In genomic region chr2:156405586-156405985, GRCh38 we compare ENCODE assay signal across 11 cellular contexts. TPM values are rescaled to one million over a fixed set of nuclear protein-coding genes. Genes with fewer than 3 reads are reported as not detected.
DNase-seq lines count a peak whose midpoint lies in the region; ATAC-seq, FAIRE-seq and TF ChIP-seq lines count a peak whose summit lies in the region.
"Had no signal": no experiment of that assay in that cellular context is flagged by ENCODE, and none has a peak within 500 bp of the region (broad histone marks: within the 10 kb centered on the region; RNA-seq: fewer than 3 reads in every experiment).

No MANE protein-coding gene starts in this region.

- DNase-seq in A549 (ENCODE audit: low read depth in 1 of 2, low spot score in 1 of 2) (peak in 1 of 2 experiments; percentile 50), K562 (ENCODE audit: extremely low read depth in 1 of 4, low spot score in 3 of 4) (peak in 2 of 4 experiments; percentile 22 to 30), iPS-NIHi7 (ENCODE audit: extremely low spot score) (peak; percentile 11), NCI-H1092 (lab: John Stamatoyannopoulos, UW) (no peak)
- no peak for DNase-seq in activated T-cell treated with anti-CD3 and anti-CD28 coated beads, Interleukin-2, amount 50 U/mL, for 1 hour
- DNase-seq in activated naive CD8-positive, alpha-beta T cell treated with anti-CD3 and anti-CD28 coated beads, Interleukin-2, amount 50 U/mL, for 24 hours: no peak
- DNase-seq: activated naive CD4-positive, alpha-beta T cell treated with anti-CD3 and anti-CD28 coated beads, Interleukin-2, amount 50 U/mL, for 16 hours; NCI-H1092 treated with DMSO at 0.1 percent for 48 hours had no signal

- ATAC-seq in A549 (peak; percentile 8 to 71; a peak in 5 of 6 replicates), K562 (peak; percentile 41), HG02852 (IDR thresholded peaks at IDR 0.05; ENCODE audit: unreplicated experiment) (no peak)
- ATAC-seq in activated naive CD8-positive, alpha-beta T cell treated with anti-CD3 and anti-CD28 coated beads, Interleukin-2, amount 50 U/mL, for 24 hours: no peak
- ATAC-seq: stimulated activated memory B cell treated with anti-CD40 and anti-IgM and Interleukin-4, amounts not matched to agents 10 μg/mL and 1 μg/mL and 100 μg/mL, for 72 hours had no signal

- FAIRE-seq in A549 (lab: Jason Lieb, UNC) (no peak), K562 (lab: Jason Lieb, UNC) (no peak)

- H3K4me1 ChIP-seq in A549: peaks cover 22% of the 10 kb centered on the region; the same call in 2 of the 3 replicates
- H3K4me1 ChIP-seq in K562 (replicated peaks in 1 of 2; ENCODE audit: control insufficient read depth in 2 of 2, insufficient read depth in 2 of 2, low read length in 2 of 2): peaks cover 0 to 12% of the 10 kb centered on the region in 2 experiments; a peak in 2 of 5 replicates

- no peak overlapping the region for H3K27ac Mint-ChIP-seq in activated naive CD8-positive, alpha-beta T cell treated with anti-CD3 and anti-CD28 coated beads, Interleukin-2, amount 50 U/mL, for 24 hours
- H3K27ac Mint-ChIP-seq: stimulated activated memory B cell treated with anti-CD40 and anti-IgM and Interleukin-4, amounts not matched to agents 10 μg/mL and 1 μg/mL and 100 μg/mL, for 72 hours had no signal

- POLR2A ChIA-PET in A549 (lab: Yijun Ruan, JAX): interaction anchor here (0.9 to 1.3 kb wide), 3 partner anchors 30 to 71 kb away, joined by 3 to 5 read pairs (median 3); no protein-coding TSS in a partner anchor
- POLR2A ChIA-PET in K562 (lab: Yijun Ruan, JAX): interaction anchor here (0.6 to 1.3 kb wide), 7 partner anchors 12 to 141 kb away, joined by 3 to 5 read pairs (median 3); partner anchors contain the start of gene GPD2

- WGBS in A549 (ENCODE audit: missing lambda C conversion rate): 25% methylated on average over 3 of the region's 3 CpGs
- 3% methylated on average over 3 of the region's 3 CpGs for WGBS in K562 (ENCODE audit: insufficient coverage, low coverage, missing lambda C conversion rate)

- in situ Hi-C loops in K562 (cut with MboI): no loop called here

- H3K36me3 Mint-ChIP-seq in activated naive CD8-positive, alpha-beta T cell treated with anti-CD3 and anti-CD28 coated beads, Interleukin-2, amount 50 U/mL, for 24 hours (ENCODE audit: low read depth): peaks cover 5% of the 10 kb centered on the region
- H3K36me3 Mint-ChIP-seq: stimulated activated memory B cell treated with anti-CD40 and anti-IgM and Interleukin-4, amounts not matched to agents 10 μg/mL and 1 μg/mL and 100 μg/mL, for 72 hours had no signal

- H4K20me1 ChIP-seq in K562 (replicated peaks; ENCODE audit: control insufficient read depth, insufficient read depth, low read length): 0 out of 2 replicates have a peak, but pooled peaks cover 3% of the 10 kb centered on the region

- H3K4me1 Mint-ChIP-seq in activated naive CD8-positive, alpha-beta T cell treated with anti-CD3 and anti-CD28 coated beads, Interleukin-2, amount 50 U/mL, for 24 hours: peaks cover 10% of the 10 kb centered on the region

- no peak for TF ChIP-seq CTCF in A549 (IDR thresholded peaks at IDR 0.05)
- no peak for TF ChIP-seq CTCF in K562 (IDR thresholded peaks at IDR 0.05 in 2 of 3, conservative IDR thresholded peaks at IDR 0.05 in 1 of 3; ENCODE audit: insufficient read depth in 2 of 3, low read depth in 1 of 3, low read length in 3 of 3)

- TF ChIP-seq POLR2A in A549 (IDR thresholded peaks at IDR 0.05; ENCODE audit: low read length): no peak
- no peak for TF ChIP-seq POLR2A in K562 (conservative IDR thresholded peaks at IDR 0.05)

- H3K36me3 ChIP-seq in K562 (ENCODE audit: control insufficient read depth, insufficient read depth, low read length): no peaks in the 10 kb centered on the region

- H3K27ac ChIP-seq in A549 (peak overlapping the region in 1 of 2 experiments; percentile 29; a peak in 1 of 6 replicates), K562 (ENCODE audit: extremely low read depth, low read depth, low read length) (no peak overlapping the region)

- H3K4me3 ChIP-seq in A549: no peak overlapping the region
- no peak overlapping the region for H3K4me3 ChIP-seq in K562

- BruUV-seq in K562 (replicated peaks; lab: Mats Ljungman, UMichigan): no TSS peak

- CTCF ChIA-PET in A549 (lab: Yijun Ruan, JAX) (interaction anchor here (0.6 to 1.3 kb wide), 3 partner anchors 13 to 72 kb away, joined by 3 to 5 read pairs (median 3); no protein-coding TSS in a partner anchor), K562 (lab: Yijun Ruan, JAX; ENCODE audit: low intra/inter-chr PET ratio) (no interaction called here)

- no peak overlapping the region for H3K9ac ChIP-seq in K562 (ENCODE audit: insufficient read depth in 1 of 2, low read depth in 2 of 2, low read length in 2 of 2)

- no peak for TF ChIP-seq RAD21 in A549 (conservative IDR thresholded peaks at IDR 0.05 in 1 of 2, IDR thresholded peaks at IDR 0.05 in 1 of 2)
- no peak for TF ChIP-seq RAD21 in Ishikawa (IDR thresholded peaks at IDR 0.05; ENCODE audit: low read depth)
- TF ChIP-seq RAD21 in K562 (CRISPR knock-in tag; conservative IDR thresholded peaks at IDR 0.05 in 1 of 2, IDR thresholded peaks at IDR 0.05 in 1 of 2): no peak

- H3K4me3 Mint-ChIP-seq in activated naive CD8-positive, alpha-beta T cell treated with anti-CD3 and anti-CD28 coated beads, Interleukin-2, amount 50 U/mL, for 24 hours: no peak overlapping the region
- H3K4me3 Mint-ChIP-seq: stimulated activated memory B cell treated with anti-CD40 and anti-IgM and Interleukin-4, amounts not matched to agents 10 μg/mL and 1 μg/mL and 100 μg/mL, for 72 hours had no signal

- no peak overlapping the region for H2AFZ ChIP-seq in K562 (ENCODE audit: low read depth, low read length)

- peaks cover 11% of the 10 kb centered on the region for H3K27me3 Mint-ChIP-seq in activated naive CD8-positive, alpha-beta T cell treated with anti-CD3 and anti-CD28 coated beads, Interleukin-2, amount 50 U/mL, for 24 hours
- H3K27me3 Mint-ChIP-seq: stimulated activated memory B cell treated with anti-CD40 and anti-IgM and Interleukin-4, amounts not matched to agents 10 μg/mL and 1 μg/mL and 100 μg/mL, for 72 hours had no signal

- H3K79me2 ChIP-seq in K562 (ENCODE audit: control insufficient read depth, insufficient read depth, low read length): no peaks in the 10 kb centered on the region

- H3K27me3 ChIP-seq in K562 (ENCODE audit: control insufficient read depth in 2 of 2, insufficient read depth in 2 of 2, low read length in 2 of 2): no peaks in the 10 kb centered on the region

- H3K9me3 ChIP-seq in A549 (no peaks in the 10 kb centered on the region), K562 (replicated peaks; ENCODE audit: control insufficient read depth, insufficient read depth, low read depth, low read length) (no peaks in the 10 kb centered on the region)

- H3K4me2 ChIP-seq in A549: peak overlapping the region; percentile 49
- peak overlapping the region; percentile 34; the same call in 1 of the 2 replicates for H3K4me2 ChIP-seq in K562 (ENCODE audit: insufficient read depth, low read length)

- no peaks in the 10 kb centered on the region for H3K9me1 ChIP-seq in K562 (ENCODE audit: control insufficient read depth, insufficient read depth, low read length)

- TF ChIP-seq EP300 in A549 (IDR thresholded peaks at IDR 0.05) (peak in 1 of 2 experiments; percentile 12; a peak in 1 of 5 replicates), Ishikawa (IDR thresholded peaks at IDR 0.05; ENCODE audit: borderline replicate concordance) (no peak), K562 (IDR thresholded peaks at IDR 0.05; ENCODE audit: low read length) (no peak)

- intact Hi-C loops in K562 (cut with micrococcal nuclease): loop anchor here (10.0 kb wide), 1 partner anchor 789 kb away; no protein-coding TSS in a partner anchor

- no peaks in the 10 kb centered on the region for H3K9me3 Mint-ChIP-seq in activated naive CD8-positive, alpha-beta T cell treated with anti-CD3 and anti-CD28 coated beads, Interleukin-2, amount 50 U/mL, for 24 hours
- H3K9me3 Mint-ChIP-seq: stimulated activated memory B cell treated with anti-CD40 and anti-IgM and Interleukin-4, amounts not matched to agents 10 μg/mL and 1 μg/mL and 100 μg/mL, for 72 hours had no signal

TF ChIP-seq in Ishikawa, 13 proteins besides CTCF, POLR2A, EP300 and RAD21:
- TF ChIP-seq CEBPB (IDR thresholded peaks at IDR 0.05): peak; percentile 47; the same call in 1 of the 2 replicates
- no peak for TF ChIP-seq MAX (IDR thresholded peaks at IDR 0.05)
TF ChIP-seq in Ishikawa: peak in this region for 1.

TF ChIP-seq in K562, 482 proteins besides CTCF, POLR2A, EP300 and RAD21 (continues in another document):
- 0 out of 2 replicates have a peak, but pooled peaks have one; percentile 19 for TF ChIP-seq SMARCE1 (IDR thresholded peaks at IDR 0.05)
- no peak for TF ChIP-seq MAFF (IDR thresholded peaks at IDR 0.05; ENCODE audit: low read length)
- TF ChIP-seq SNIP1 (IDR thresholded peaks at IDR 0.05; ENCODE audit: low read depth): no peak
- TF ChIP-seq TAF7 (tag; IDR thresholded peaks at IDR 0.05): no peak
- no peak for TF ChIP-seq ZNF586 (CRISPR knock-in tag; conservative IDR thresholded peaks at IDR 0.05)
- 0 out of 2 replicates have a peak, but pooled peaks have one; percentile 19 for TF ChIP-seq RAD51 (IDR thresholded peaks at IDR 0.05; ENCODE audit: borderline replicate concordance, low read depth)

RNA-seq across cellular contexts. Expression of gene GPD2, which starts 30.6 kb away (rescaled TPM):
- 39.6 and 41.9 TPM in 2 replicates for polyA plus RNA-seq in A549 (2011; rRNA removed)
- 7.9 and 8.6 TPM in 2 replicates for polyA plus RNA-seq in A549 (2012; cell fraction: cytosol; rRNA removed)
- polyA plus RNA-seq in A549 (2012; cell fraction: nucleus; rRNA removed): 5.6 and 8.6 TPM in 2 replicates
- polyA plus RNA-seq in A549 (2017; fragmentation: RNase III; extraction: RNeasy Plus Mini Kit Qiagen cat#74134 plus additional on column Dnase treatment): 26.6 to 28.3 TPM (median 27.8 TPM) in 3 replicates
- 76.4 and 79.8 TPM in 2 replicates for polyA minus RNA-seq in A549 (2011; rRNA and poly(A)+ RNA removed)
- total RNA-seq in K562 (2011; cell fraction: chromatin; rRNA removed; ENCODE audit: low replicate concordance): 14.2 and 23.6 TPM in 2 replicates
- 4.8 and 8.7 TPM in 2 replicates for total RNA-seq in K562 (2011; cell fraction: nucleolus; rRNA removed)
- 10.3 and 12.5 TPM in 2 replicates for total RNA-seq in K562 (2011; cell fraction: nucleoplasm; rRNA removed)
- total RNA-seq in K562 (2014; rRNA removed): 19.0 and 21.7 TPM in 2 replicates
- 28.3 and 30.7 TPM in 2 replicates for total RNA-seq in K562 (2014; rRNA removed; fragmentation: Illumina TruSeq; extraction: Trizol)
- 32.4 and 34.8 TPM in 2 replicates for total RNA-seq in K562 (2015; rRNA removed; fragmentation: Illumina TruSeq; extraction: Trizol)
- total RNA-seq in K562 (2021): 18.0 and 24.4 TPM in 2 replicates
- 12.9 and 15.1 TPM in 2 replicates for polyA plus RNA-seq in K562 (2011; rRNA removed)
- polyA plus RNA-seq in K562 (2011; cell fraction: cytosol; rRNA removed): 5.0 and 9.3 TPM in 2 replicates
- 9.5 and 11.1 TPM in 2 replicates for polyA plus RNA-seq in K562 (2011; cell fraction: nucleus; rRNA removed)
- 15.4 and 15.6 TPM in 2 replicates for polyA plus RNA-seq in K562 (2012)
- polyA plus RNA-seq in K562 (2014; fragmentation: Illumina TruSeq; extraction: Trizol): 24.9 and 39.2 TPM in 2 replicates
- 1 to 10 TPM; 5.2 to 6.0 TPM for polyA plus RNA-seq in K562 (2014; fragmentation: Nextera tagmentation; extraction: Ambion mirVana)
- 13.2 and 13.8 TPM in 2 replicates for polyA plus RNA-seq in K562 (2014; rRNA removed)
- 68.5 and 72.9 TPM in 2 replicates for polyA minus RNA-seq in K562 (2011; rRNA and poly(A)+ RNA removed)
- polyA minus RNA-seq in K562 (2011; cell fraction: cytosol; rRNA and poly(A)+ RNA removed): 28.3 and 29.2 TPM in 2 replicates
- polyA minus RNA-seq in K562 (2011; cell fraction: nucleus; rRNA and poly(A)+ RNA removed): 11.4 and 22.7 TPM in 2 replicates

Comparison
In these comparisons a context has a peak if more than half of its experiments do, and no peak if none do; other contexts are left out.
1. ATAC-seq: peak in A549 (2 of 2) and K562 (single experiment); none in activated naive CD8-positive, alpha-beta T cell treated with anti-CD3 and anti-CD28 coated beads, Interleukin-2, amount 50 U/mL, for 24 hours (single experiment) and HG02852 (single experiment).
2. Of the 35 proteins assayed by ChIP-seq in both K562 and A549: peak only in K562: KDM1A; only in A549: none; in both: CEBPB; in neither: 31; mixed calls (peak in some experiments, not most) for 2.